Comparison of ENCODE assay signal across 12 cellular contexts in the genomic region with DNA sequence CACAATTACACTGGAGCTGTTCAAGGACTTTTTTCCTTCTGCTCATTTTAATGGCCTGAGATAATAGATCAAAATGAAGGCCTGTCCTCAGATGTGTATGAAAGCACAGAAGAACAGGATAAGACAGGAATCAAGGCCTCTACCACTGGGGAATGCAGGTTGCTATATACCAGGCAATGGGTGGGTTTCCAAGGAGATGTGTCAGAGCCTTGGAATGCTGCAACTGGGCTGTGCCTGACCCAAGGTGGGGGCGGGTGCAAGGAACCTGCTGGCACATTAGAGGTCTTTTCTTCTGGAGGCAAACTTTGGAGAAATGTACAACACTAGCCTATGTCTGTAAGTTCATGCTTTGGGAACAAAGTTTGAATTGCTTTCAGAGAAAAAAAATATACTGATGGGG. TPM values are rescaled to one million over a fixed set of nuclear protein-coding genes. Genes with fewer than 3 reads are reported as not detected.
DNase-seq lines count a peak whose midpoint lies in the region; ATAC-seq and TF ChIP-seq lines count a peak whose summit lies in the region.
"Had no signal": no experiment of that assay in that cellular context is flagged by ENCODE, and none has a peak within 500 bp of the region (broad histone marks: within the 10 kb centered on the region; RNA-seq: fewer than 3 reads in every experiment).

No MANE protein-coding gene starts in this region.

- peak overlapping the region; percentile 6 for H2AFZ ChIP-seq in fibroblast of lung (ENCODE audit: low read length)

- CTCF ChIA-PET in RWPE1 (lab: Yijun Ruan, JAX) = no interaction called here

- H3K27ac ChIP-seq in RWPE1 (peak overlapping the region; percentile 89), fibroblast of lung (ENCODE audit: insufficient read depth, low read length) (no peak overlapping the region), psoas muscle (no peak overlapping the region), gastroesophageal sphincter (no peak overlapping the region)
- H3K27ac ChIP-seq: coronary artery, neutrophil had no signal

- H3K4me1 ChIP-seq in fibroblast of lung (ENCODE audit: control insufficient read depth, extremely low read depth, insufficient read depth, low read length) (peaks cover 17% of the 10 kb centered on the region), psoas muscle (no peaks in the 10 kb centered on the region), gastroesophageal sphincter (no peaks in the 10 kb centered on the region)

- intact Hi-C loops in psoas muscle (cut with DNase I) = no loop called here

- no peaks in the 10 kb centered on the region for H3K79me2 ChIP-seq in fibroblast of lung (ENCODE audit: control insufficient read depth, insufficient read depth, low read length)

- no peak for TF ChIP-seq EP300 in gastroesophageal sphincter (IDR thresholded peaks at IDR 0.05)

- H3K27me3 ChIP-seq in fibroblast of lung (ENCODE audit: control insufficient read depth, insufficient read depth, low read length) (no peaks in the 10 kb centered on the region), psoas muscle (ENCODE audit: insufficient read depth in 3 of 3, low read length in 2 of 3) (no peaks in the 10 kb centered on the region), gastroesophageal sphincter (no peaks in the 10 kb centered on the region)
- H3K27me3 ChIP-seq: neutrophil had no signal

- no peaks in the 10 kb centered on the region for H3K36me3 ChIP-seq in fibroblast of lung (ENCODE audit: control insufficient read depth, insufficient read depth, low read length)
- H3K36me3 ChIP-seq in psoas muscle (ENCODE audit: insufficient read depth in 1 of 2, low read depth in 1 of 2) = no peaks in the 10 kb centered on the region
- H3K36me3 ChIP-seq in gastroesophageal sphincter = no peaks in the 10 kb centered on the region
- H3K36me3 ChIP-seq: neutrophil had no signal

- no peak overlapping the region for H3K4me2 ChIP-seq in fibroblast of lung (ENCODE audit: extremely low read depth, insufficient read depth, low read length)

- WGBS in psoas muscle, 3 donors = 93 to 98% (median 96%) methylated on average over 1 of the region's 1 CpG
- 44 to 71% methylated on average over 1 of the region's 1 CpG for WGBS in gastroesophageal sphincter (ENCODE audit: low coverage in 1 of 2), 2 donors

- ATAC-seq in omental fat pad (ENCODE audit: low FRiP score) (peak; percentile 75), psoas muscle (no peak), gastroesophageal sphincter (no peak)

- no peaks in the 10 kb centered on the region for H4K20me1 ChIP-seq in fibroblast of lung (ENCODE audit: control insufficient read depth, extremely low read depth, insufficient read depth, low read length)

- POLR2A ChIA-PET in RWPE1 (lab: Yijun Ruan, JAX; ENCODE audit: low non-redundant PET) = no interaction called here

- H3K9ac ChIP-seq in fibroblast of lung (ENCODE audit: insufficient read depth, low read length) = no peak overlapping the region

- H3K4me3 ChIP-seq in fibroblast of lung (replicated peaks in 1 of 4; ENCODE audit: control extremely low read depth in 1 of 4, insufficient read depth in 1 of 4, low read depth in 3 of 4, low read length in 4 of 4) = no peak overlapping the region
- H3K4me3 ChIP-seq in psoas muscle = no peak overlapping the region
- H3K4me3 ChIP-seq in gastroesophageal sphincter = no peak overlapping the region
- H3K4me3 ChIP-seq: coronary artery had no signal

- no peaks in the 10 kb centered on the region for H3K9me3 ChIP-seq in fibroblast of lung (ENCODE audit: control insufficient read depth, insufficient read depth, low read depth, low read length)
- H3K9me3 ChIP-seq in psoas muscle = no peaks in the 10 kb centered on the region
- no peaks in the 10 kb centered on the region for H3K9me3 ChIP-seq in gastroesophageal sphincter
- H3K9me3 ChIP-seq: neutrophil had no signal

- TF ChIP-seq CTCF in RWPE1 (conservative IDR thresholded peaks at IDR 0.05; ENCODE audit: low read depth) (no peak), fibroblast of lung (conservative IDR thresholded peaks at IDR 0.05 in 1 of 2, IDR thresholded peaks at IDR 0.05 in 1 of 2; ENCODE audit: low read depth in 1 of 2, low read length in 2 of 2) (no peak), omental fat pad (IDR thresholded peaks at IDR 0.05) (no peak), psoas muscle (IDR thresholded peaks at IDR 0.05) (no peak), gastroesophageal sphincter (IDR thresholded peaks at IDR 0.05) (no peak)

- DNase-seq in H4 (ENCODE audit: low spot score) = peak; percentile 64
- DNase-seq in RWPE1 (ENCODE audit: low spot score) = peak; percentile 92
- peak in 1 of 2 donors; percentile 93 for DNase-seq in fibroblast of lung (ENCODE audit: low read depth in 2 of 2)
- no peak for DNase-seq in omental fat pad (ENCODE audit: low spot score)
- no peak for DNase-seq in COLO668 (lab: John Stamatoyannopoulos, UW; ENCODE audit: unreplicated experiment)
- no peak for DNase-seq in psoas muscle
- no peak for DNase-seq in NCI-H526 (lab: John Stamatoyannopoulos, UW)
- DNase-seq: COR-L47, NCI-H1092 treated with DMSO at 0.1 percent for 48 hours had no signal

- no peak for TF ChIP-seq POLR2A in gastroesophageal sphincter (IDR thresholded peaks at IDR 0.05)

RNA-seq across cellular contexts. Expression of gene LAMC2, which starts 21.7 kb away (rescaled TPM):
- total RNA-seq in H4 (2014; rRNA removed; shearing (Covaris generic)) = 0.10 TPM in 1 of 2 replicates, not detected in the other
- total RNA-seq in fibroblast of lung (0.99 and 2.8 TPM in 2 replicates), omental fat pad (10 to 100 TPM in 2 of 4 donors, 1 to 10 TPM in 2; 2.6 to 23.3 (median 7.3) TPM), psoas muscle (1 to 10 TPM in 1 of 4 donors, under 1 TPM in 3; 0.25 to 1.2 (median 0.76) TPM), gastroesophageal sphincter (10 to 100 TPM; 10.2 to 43.4 (median 18.4) TPM)
- polyA plus RNA-seq in fibroblast of lung (0.66 and 3.9 TPM in 2 replicates), psoas muscle (1 to 10 TPM in 2 of 3 donors, under 1 TPM in 1; 0.99 to 1.3 (median 1.3) TPM)
- polyA plus RNA-seq in fibroblast of lung (2012) = 0.40 and 2.5 TPM in 2 replicates
- polyA minus RNA-seq in fibroblast of lung (ENCODE audit: low replicate concordance) = 2.7 TPM in 1 of 2 replicates, not detected in the other

Comparison
In these comparisons a context has a peak if more than half of its experiments do, and no peak if none do; other contexts are left out.
1. DNase-seq: peak in H4 (single experiment) and RWPE1 (single experiment); none in omental fat pad (single experiment), COLO668 (single experiment), psoas muscle (0 of 2) and NCI-H526 (0 of 2).